In the genomic region with DNA sequence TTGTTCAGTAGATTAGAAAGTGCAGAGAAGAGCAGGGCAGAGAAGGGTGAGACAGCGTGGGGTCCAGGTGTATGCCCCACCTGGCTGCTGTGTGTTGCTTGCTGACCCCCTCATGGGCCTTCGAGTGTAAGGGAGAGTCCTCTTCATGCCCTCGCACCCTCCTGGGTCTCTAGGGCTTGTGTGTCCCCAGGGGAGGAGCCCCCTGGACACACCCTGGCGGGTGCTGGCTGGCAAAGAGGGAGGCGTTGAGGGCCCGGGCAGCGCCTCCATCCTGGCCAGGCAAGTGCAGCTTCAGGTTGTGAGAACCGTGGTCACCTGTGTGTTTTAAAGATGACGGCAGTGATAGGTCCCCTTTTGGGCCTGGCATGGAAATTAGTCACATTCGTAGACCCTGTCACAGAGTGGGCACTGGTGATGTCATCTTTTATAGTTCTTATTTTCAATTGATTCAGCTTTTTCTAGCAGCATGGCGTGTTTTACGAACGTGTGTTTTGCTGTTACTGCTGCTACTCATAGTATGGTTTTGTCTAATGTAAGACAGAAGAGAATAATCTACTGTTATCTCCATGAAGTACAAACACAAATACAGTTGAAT, we compare ENCODE assay signal across 24 cellular contexts. TPM values are rescaled to one million over a fixed set of nuclear protein-coding genes. Genes with fewer than 3 reads are reported as not detected.
DNase-seq lines count a peak whose midpoint lies in the region; ATAC-seq and TF ChIP-seq lines count a peak whose summit lies in the region.
"Had no signal": no experiment of that assay in that cellular context is flagged by ENCODE, and none has a peak within 500 bp of the region (broad histone marks: within the 10 kb centered on the region; RNA-seq: fewer than 3 reads in every experiment).

No MANE protein-coding gene starts in this region.

- no peak overlapping the region for H3K27ac ChIP-seq in CD4-positive, alpha-beta T cell (ENCODE audit: low read depth, low read length)
- H3K27ac ChIP-seq: BLaER1 treated with 17β-estradiol and CSF1 and Interleukin-3, amounts not matched to agents 10 nM and 100 nM; HL-60; PC-9 had no signal

- DNase-seq in activated T-cell treated with anti-CD3 and anti-CD28 coated beads, Interleukin-2, amount 50 U/mL, for 24 hours = no peak
- no peak for DNase-seq in activated T-cell treated with anti-CD3 and anti-CD28 coated beads, Interleukin-2, amount 50 U/mL, for 48 hours
- no peak for DNase-seq in effector memory CD8-positive, alpha-beta T cell
- no peak for DNase-seq in memory B cell (ENCODE audit: low spot score in 2 of 2)
- no peak for DNase-seq in cerebellar cortex (ENCODE audit: low spot score)
- no peak for DNase-seq in hepatic stellate cell (ENCODE audit: low spot score)
- DNase-seq in CD4-positive, alpha-beta T cell = no peak
- no peak for DNase-seq in MCF 10A (ENCODE audit: unreplicated experiment)
- DNase-seq: 8988T, DMS53, GF-D8, KG1, NCI-H1105, NCI-H146, NCI-H2029, NCI-H226, NCI-H510A treated with DMSO at 0.1 percent for 48 hours, NCI-H748 treated with DMSO at 0.1 percent for 48 hours, PC-9, RPMI8226, SHP77 had no signal

- H3K4me3 Mint-ChIP-seq in activated T-cell treated with anti-CD3 and anti-CD28 coated beads, Interleukin-2, amount 50 U/mL, for 24 hours = no peak overlapping the region
- H3K4me3 Mint-ChIP-seq in effector memory CD8-positive, alpha-beta T cell = peak overlapping the region in 1 of 2 donors; percentile 35
- H3K4me3 Mint-ChIP-seq in memory B cell (no peak overlapping the region), MCF 10A (ENCODE audit: unreplicated experiment) (no peak overlapping the region)
- H3K4me3 Mint-ChIP-seq in CD4-positive, alpha-beta T cell = no peak overlapping the region

- CTCF ChIA-PET in CD4-positive, alpha-beta T cell (lab: Charles Lee) = interaction anchor here (0.6 kb wide), 1 partner anchor 673 kb away, joined by 3 read pairs; no protein-coding TSS in a partner anchor
- CTCF ChIA-PET in MCF 10A (lab: Yijun Ruan, JAX) = interaction anchor here (0.9 kb wide), 1 partner anchor 12 kb away, joined by 3 read pairs; no protein-coding TSS in a partner anchor

- H3K36me3 Mint-ChIP-seq in activated T-cell treated with anti-CD3 and anti-CD28 coated beads, Interleukin-2, amount 50 U/mL, for 24 hours (ENCODE audit: low read depth) = peaks cover 68% of the 10 kb centered on the region
- H3K36me3 Mint-ChIP-seq in effector memory CD8-positive, alpha-beta T cell (ENCODE audit: insufficient read depth) = peaks cover 6% of the 10 kb centered on the region
- H3K36me3 Mint-ChIP-seq in memory B cell (peaks cover 29% of the 10 kb centered on the region), MCF 10A (ENCODE audit: insufficient read depth, unreplicated experiment) (peaks cover 36% of the 10 kb centered on the region)
- H3K36me3 Mint-ChIP-seq in CD4-positive, alpha-beta T cell (ENCODE audit: low read depth) = peaks cover 19% of the 10 kb centered on the region

- intact Hi-C loops in CD4-positive, alpha-beta T cell (cut with DNase I, micrococcal nuclease) = no loop called here
- intact Hi-C loops in MCF 10A (cut with micrococcal nuclease) = no loop called here

- H3K27me3 ChIP-seq in CD4-positive, alpha-beta T cell (ENCODE audit: control insufficient read depth, insufficient read depth, low read length) = no peaks in the 10 kb centered on the region
- H3K27me3 ChIP-seq: BLaER1 treated with 17β-estradiol and CSF1 and Interleukin-3, amounts not matched to agents 10 nM and 100 nM had no signal

- no peaks in the 10 kb centered on the region for H3K27me3 Mint-ChIP-seq in activated T-cell treated with anti-CD3 and anti-CD28 coated beads, Interleukin-2, amount 50 U/mL, for 24 hours
- H3K27me3 Mint-ChIP-seq in effector memory CD8-positive, alpha-beta T cell = no peaks in the 10 kb centered on the region
- H3K27me3 Mint-ChIP-seq in memory B cell (no peaks in the 10 kb centered on the region), MCF 10A (ENCODE audit: insufficient read depth, unreplicated experiment) (no peaks in the 10 kb centered on the region)
- H3K27me3 Mint-ChIP-seq in CD4-positive, alpha-beta T cell = no peaks in the 10 kb centered on the region

- POLR2A ChIA-PET in CD4-positive, alpha-beta T cell (lab: Charles Lee) = no interaction called here
- POLR2A ChIA-PET in MCF 10A (lab: Yijun Ruan, JAX) = no interaction called here

- H3K9me3 Mint-ChIP-seq in activated T-cell treated with anti-CD3 and anti-CD28 coated beads, Interleukin-2, amount 50 U/mL, for 24 hours = no peaks in the 10 kb centered on the region
- H3K9me3 Mint-ChIP-seq in effector memory CD8-positive, alpha-beta T cell = no peaks in the 10 kb centered on the region
- H3K9me3 Mint-ChIP-seq in memory B cell = no peaks in the 10 kb centered on the region
- H3K9me3 Mint-ChIP-seq in CD4-positive, alpha-beta T cell = no peaks in the 10 kb centered on the region
- H3K9me3 Mint-ChIP-seq in MCF 10A (ENCODE audit: unreplicated experiment) = no peaks in the 10 kb centered on the region

- TF ChIP-seq CTCF in CD4-positive, alpha-beta T cell (IDR thresholded peaks at IDR 0.05) = no peak
- no peak for TF ChIP-seq CTCF in MCF 10A (IDR thresholded peaks at IDR 0.05; ENCODE audit: unreplicated experiment)

- BruUV-seq in MCF 10A (replicated peaks; lab: Mats Ljungman, UMichigan) = no TSS peak

- peaks cover 36% of the 10 kb centered on the region for H3K4me1 Mint-ChIP-seq in activated T-cell treated with anti-CD3 and anti-CD28 coated beads, Interleukin-2, amount 50 U/mL, for 24 hours (ENCODE audit: low read depth)
- H3K4me1 Mint-ChIP-seq in effector memory CD8-positive, alpha-beta T cell (ENCODE audit: low read depth in 2 of 2) = peaks cover 16 to 27% of the 10 kb centered on the region in 2 donors
- peaks cover 19% of the 10 kb centered on the region for H3K4me1 Mint-ChIP-seq in memory B cell
- H3K4me1 Mint-ChIP-seq in CD4-positive, alpha-beta T cell (ENCODE audit: low read depth) = no peaks in the 10 kb centered on the region
- peaks cover 5% of the 10 kb centered on the region for H3K4me1 Mint-ChIP-seq in MCF 10A (ENCODE audit: insufficient read depth, unreplicated experiment)

- H3K9me3 ChIP-seq in CD4-positive, alpha-beta T cell (ENCODE audit: control insufficient read depth, low read length) = no peaks in the 10 kb centered on the region

- ATAC-seq in effector memory CD8-positive, alpha-beta T cell (replicated peaks) = no peak
- ATAC-seq in memory B cell (ENCODE audit: low read depth) = no peak
- ATAC-seq in CD4-positive, alpha-beta T cell (ENCODE audit: poor library complexity) = no peak

- peak overlapping the region; percentile 4 for H3K27ac Mint-ChIP-seq in activated T-cell treated with anti-CD3 and anti-CD28 coated beads, Interleukin-2, amount 50 U/mL, for 24 hours
- peak overlapping the region; percentile 33 to 72 for H3K27ac Mint-ChIP-seq in effector memory CD8-positive, alpha-beta T cell
- H3K27ac Mint-ChIP-seq in memory B cell (peak overlapping the region; percentile 3), MCF 10A (ENCODE audit: low read depth, unreplicated experiment) (no peak overlapping the region)
- H3K27ac Mint-ChIP-seq in CD4-positive, alpha-beta T cell = no peak overlapping the region

RNA-seq across cellular contexts. Expression of a gene that starts 18.7 kb away (rescaled TPM):
- total RNA-seq in CD4-positive, alpha-beta T cell = 10 to 100 TPM; 17.6 to 20.0 TPM
- 77.1 and 100 TPM in 2 replicates for total RNA-seq in MCF 10A (2022)

RNA-seq across cellular contexts. Expression of a gene that starts 54.8 kb away (rescaled TPM):
- not detected for total RNA-seq in CD4-positive, alpha-beta T cell
- total RNA-seq in MCF 10A (2022) = not detected in 2 replicates
- total RNA-seq: HT-29, PC-9 had no signal

Comparison
In these comparisons a context has a peak if more than half of its experiments do, and no peak if none do; other contexts are left out.
1. H3K27ac Mint-ChIP-seq: peak in activated T-cell treated with anti-CD3 and anti-CD28 coated beads, Interleukin-2, amount 50 U/mL, for 24 hours (single experiment), effector memory CD8-positive, alpha-beta T cell (2 of 2) and memory B cell (single experiment); none in CD4-positive, alpha-beta T cell (single experiment) and MCF 10A (single experiment).